Comparison of ENCODE assay signal across 1 cellular context in the genomic region with DNA sequence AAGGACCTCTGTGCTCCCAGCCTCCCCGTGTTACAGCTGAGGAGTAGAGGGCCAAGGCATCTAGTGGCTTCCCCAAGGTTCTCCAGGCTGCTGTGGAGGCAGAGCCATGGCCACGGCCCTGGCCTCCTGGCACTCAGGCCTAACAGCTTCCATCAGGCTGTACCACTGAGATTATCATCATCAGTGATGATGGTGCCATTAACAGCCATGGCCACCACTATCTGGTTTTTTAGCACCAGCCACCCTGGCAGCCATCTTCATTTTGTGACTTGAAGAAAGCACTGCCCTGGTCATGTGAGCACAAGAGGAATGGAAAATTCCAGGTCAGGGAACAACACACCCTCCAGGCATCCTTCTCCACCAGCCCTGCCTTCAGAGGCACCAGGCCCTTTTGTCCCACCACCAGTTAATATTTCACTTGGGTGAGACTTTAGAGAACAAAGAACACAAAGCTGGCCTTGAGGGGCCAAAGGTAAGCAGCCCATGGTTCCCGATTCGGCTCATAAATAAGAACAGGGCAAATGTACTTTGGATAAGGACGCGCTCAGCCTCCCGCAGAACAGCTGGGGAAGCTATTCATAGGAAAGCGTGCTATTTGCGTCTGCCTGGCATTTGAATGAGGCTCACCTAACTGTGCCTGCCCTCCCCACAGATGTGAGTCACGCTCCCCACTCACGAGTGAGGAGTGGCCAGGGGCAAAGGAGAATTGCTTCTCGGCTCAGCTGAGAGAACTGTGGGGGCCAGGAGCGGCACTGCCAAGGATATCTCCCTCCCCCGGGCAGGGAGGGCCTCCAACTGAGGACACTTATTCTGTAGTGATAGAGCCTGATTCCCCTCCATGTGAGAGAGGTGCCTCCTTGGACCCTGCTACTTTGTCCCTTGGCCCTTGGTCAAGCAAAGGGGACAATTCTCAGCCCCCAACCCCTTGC.
A peak's percentile ranks its signal among the peaks of the same experiment; 100 is the strongest.
TF ChIP-seq lines count a peak whose summit lies in the region.

No MANE protein-coding gene starts in this region.

TF ChIP-seq in HepG2, 621 proteins besides CTCF, POLR2A, EP300 and RAD21 (continued from another document and continues in another):
- peak; percentile 80 for TF ChIP-seq PATZ1 (CRISPR knock-in tag; IDR thresholded peaks at IDR 0.05)
- TF ChIP-seq BCL6 (CRISPR knock-in tag; IDR thresholded peaks at IDR 0.05): peak; percentile 79
- peak; percentile 77; the same call in 1 of the 2 replicates for TF ChIP-seq GFI1 (CRISPR knock-in tag; IDR thresholded peaks at IDR 0.05; ENCODE audit: borderline replicate concordance)
- TF ChIP-seq, protein P1, sequence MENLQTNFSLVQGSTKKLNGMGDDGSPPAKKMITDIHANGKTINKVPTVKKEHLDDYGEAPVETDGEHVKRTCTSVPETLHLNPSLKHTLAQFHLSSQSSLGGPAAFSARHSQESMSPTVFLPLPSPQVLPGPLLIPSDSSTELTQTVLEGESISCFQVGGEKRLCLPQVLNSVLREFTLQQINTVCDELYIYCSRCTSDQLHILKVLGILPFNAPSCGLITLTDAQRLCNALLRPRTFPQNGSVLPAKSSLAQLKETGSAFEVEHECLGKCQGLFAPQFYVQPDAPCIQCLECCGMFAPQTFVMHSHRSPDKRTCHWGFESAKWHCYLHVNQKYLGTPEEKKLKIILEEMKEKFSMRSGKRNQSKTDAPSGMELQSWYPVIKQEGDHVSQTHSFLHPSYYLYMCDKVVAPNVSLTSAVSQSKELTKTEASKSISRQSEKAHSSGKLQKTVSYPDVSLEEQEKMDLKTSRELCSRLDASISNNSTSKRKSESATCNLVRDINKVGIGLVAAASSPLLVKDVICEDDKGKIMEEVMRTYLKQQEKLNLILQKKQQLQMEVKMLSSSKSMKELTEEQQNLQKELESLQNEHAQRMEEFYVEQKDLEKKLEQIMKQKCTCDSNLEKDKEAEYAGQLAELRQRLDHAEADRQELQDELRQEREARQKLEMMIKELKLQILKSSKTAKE (CRISPR knock-in tag; IDR thresholded peaks at IDR 0.05; ENCODE audit: borderline replicate concordance): no peak
- no peak for TF ChIP-seq STAT5B (CRISPR knock-in tag; IDR thresholded peaks at IDR 0.05)
- TF ChIP-seq CERS6 (CRISPR knock-in tag; IDR thresholded peaks at IDR 0.05): no peak
- TF ChIP-seq, protein P2, sequence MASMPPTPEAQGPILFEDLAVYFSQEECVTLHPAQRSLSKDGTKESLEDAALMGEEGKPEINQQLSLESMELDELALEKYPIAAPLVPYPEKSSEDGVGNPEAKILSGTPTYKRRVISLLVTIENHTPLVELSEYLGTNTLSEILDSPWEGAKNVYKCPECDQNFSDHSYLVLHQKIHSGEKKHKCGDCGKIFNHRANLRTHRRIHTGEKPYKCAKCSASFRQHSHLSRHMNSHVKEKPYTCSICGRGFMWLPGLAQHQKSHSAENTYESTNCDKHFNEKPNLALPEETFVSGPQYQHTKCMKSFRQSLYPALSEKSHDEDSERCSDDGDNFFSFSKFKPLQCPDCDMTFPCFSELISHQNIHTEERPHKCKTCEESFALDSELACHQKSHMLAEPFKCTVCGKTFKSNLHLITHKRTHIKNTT (CRISPR knock-in tag; IDR thresholded peaks at IDR 0.05): no peak
- TF ChIP-seq ZNF280D (CRISPR knock-in tag; IDR thresholded peaks at IDR 0.05): peak; percentile 96
- TF ChIP-seq KDM5A (IDR thresholded peaks at IDR 0.05; ENCODE audit: borderline replicate concordance, low read length): no peak
- TF ChIP-seq ZNF253 (CRISPR knock-in tag; IDR thresholded peaks at IDR 0.05; ENCODE audit: borderline replicate concordance): no peak; the same call in 1 of the 2 replicates
- TF ChIP-seq PAX8 (CRISPR knock-in tag; IDR thresholded peaks at IDR 0.05; ENCODE audit: borderline replicate concordance): peak; percentile 70; the same call in 1 of the 2 replicates
- TF ChIP-seq FOSL1 (CRISPR knock-in tag; IDR thresholded peaks at IDR 0.05; ENCODE audit: borderline replicate concordance): no peak
- TF ChIP-seq, protein P3, sequence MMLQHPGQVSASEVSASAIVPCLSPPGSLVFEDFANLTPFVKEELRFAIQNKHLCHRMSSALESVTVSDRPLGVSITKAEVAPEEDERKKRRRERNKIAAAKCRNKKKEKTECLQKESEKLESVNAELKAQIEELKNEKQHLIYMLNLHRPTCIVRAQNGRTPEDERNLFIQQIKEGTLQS (CRISPR knock-in tag; IDR thresholded peaks at IDR 0.05): peak; percentile 49; the same call in 1 of the 2 replicates
- TF ChIP-seq, protein P4, sequence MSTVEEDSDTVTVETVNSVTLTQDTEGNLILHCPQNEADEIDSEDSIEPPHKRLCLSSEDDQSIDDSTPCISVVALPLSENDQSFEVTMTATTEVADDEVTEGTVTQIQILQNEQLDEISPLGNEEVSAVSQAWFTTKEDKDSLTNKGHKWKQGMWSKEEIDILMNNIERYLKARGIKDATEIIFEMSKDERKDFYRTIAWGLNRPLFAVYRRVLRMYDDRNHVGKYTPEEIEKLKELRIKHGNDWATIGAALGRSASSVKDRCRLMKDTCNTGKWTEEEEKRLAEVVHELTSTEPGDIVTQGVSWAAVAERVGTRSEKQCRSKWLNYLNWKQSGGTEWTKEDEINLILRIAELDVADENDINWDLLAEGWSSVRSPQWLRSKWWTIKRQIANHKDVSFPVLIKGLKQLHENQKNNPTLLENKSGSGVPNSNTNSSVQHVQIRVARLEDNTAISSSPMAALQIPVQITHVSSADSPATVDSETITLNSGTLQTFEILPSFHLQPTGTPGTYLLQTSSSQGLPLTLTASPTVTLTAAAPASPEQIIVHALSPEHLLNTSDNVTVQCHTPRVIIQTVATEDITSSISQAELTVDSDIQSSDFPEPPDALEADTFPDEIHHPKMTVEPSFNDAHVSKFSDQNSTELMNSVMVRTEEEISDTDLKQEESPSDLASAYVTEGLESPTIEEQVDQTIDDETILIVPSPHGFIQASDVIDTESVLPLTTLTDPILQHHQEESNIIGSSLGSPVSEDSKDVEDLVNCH (CRISPR knock-in tag; IDR thresholded peaks at IDR 0.05): no peak
- no peak for TF ChIP-seq LCORL (IDR thresholded peaks at IDR 0.05)
- peak; percentile 79 for TF ChIP-seq LCORL (CRISPR knock-in tag; IDR thresholded peaks at IDR 0.05)
- TF ChIP-seq SP140L (CRISPR knock-in tag; IDR thresholded peaks at IDR 0.05; ENCODE audit: borderline replicate concordance): no peak
- peak; percentile 50; the same call in 1 of the 2 replicates for TF ChIP-seq ZNF362 (CRISPR knock-in tag; IDR thresholded peaks at IDR 0.05; ENCODE audit: borderline replicate concordance)
- TF ChIP-seq, protein P5, sequence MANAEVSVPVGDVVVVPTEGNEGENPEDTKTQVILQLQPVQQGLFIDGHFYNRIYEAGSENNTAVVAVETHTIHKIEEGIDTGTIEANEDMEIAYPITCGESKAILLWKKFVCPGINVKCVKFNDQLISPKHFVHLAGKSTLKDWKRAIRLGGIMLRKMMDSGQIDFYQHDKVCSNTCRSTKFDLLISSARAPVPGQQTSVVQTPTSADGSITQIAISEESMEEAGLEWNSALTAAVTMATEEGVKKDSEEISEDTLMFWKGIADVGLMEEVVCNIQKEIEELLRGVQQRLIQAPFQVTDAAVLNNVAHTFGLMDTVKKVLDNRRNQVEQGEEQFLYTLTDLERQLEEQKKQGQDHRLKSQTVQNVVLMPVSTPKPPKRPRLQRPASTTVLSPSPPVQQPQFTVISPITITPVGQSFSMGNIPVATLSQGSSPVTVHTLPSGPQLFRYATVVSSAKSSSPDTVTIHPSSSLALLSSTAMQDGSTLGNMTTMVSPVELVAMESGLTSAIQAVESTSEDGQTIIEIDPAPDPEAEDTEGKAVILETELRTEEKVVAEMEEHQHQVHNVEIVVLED (CRISPR knock-in tag; IDR thresholded peaks at IDR 0.05; ENCODE audit: borderline replicate concordance): 0 out of 2 replicates have a peak, but pooled peaks have one; percentile 31
- 0 out of 2 replicates have a peak, but pooled peaks have one; percentile 12 for TF ChIP-seq ZBTB7A (CRISPR knock-in tag; IDR thresholded peaks at IDR 0.05)
- TF ChIP-seq PRDM10 (CRISPR knock-in tag; IDR thresholded peaks at IDR 0.05; ENCODE audit: low read depth): no peak; the same call in 1 of the 2 replicates
- peak; percentile 65; the same call in 1 of the 2 replicates for TF ChIP-seq ZNF83 (CRISPR knock-in tag; IDR thresholded peaks at IDR 0.05; ENCODE audit: borderline replicate concordance)
- TF ChIP-seq ZBTB43 (CRISPR knock-in tag; conservative IDR thresholded peaks at IDR 0.05): peak; percentile 47; the same call in 1 of the 2 replicates
- TF ChIP-seq FOXK1 (CRISPR knock-in tag; IDR thresholded peaks at IDR 0.05; ENCODE audit: borderline replicate concordance, low read depth): peak; percentile 49; the same call in 1 of the 2 replicates
- TF ChIP-seq ZBTB42 (CRISPR knock-in tag; IDR thresholded peaks at IDR 0.05): no peak; the same call in 1 of the 2 replicates
- peak; percentile 96 for TF ChIP-seq HNF4A (CRISPR knock-in tag; IDR thresholded peaks at IDR 0.05)
